8 cellular contexts compared by ENCODE assay signal in genomic region chr5:161547573-161548471, GRCh38. TPM values are rescaled to one million over a fixed set of nuclear protein-coding genes. Genes with fewer than 3 reads are reported as not detected.
DNase-seq lines count a peak whose midpoint lies in the region; ATAC-seq and TF ChIP-seq lines count a peak whose summit lies in the region.

No MANE protein-coding gene starts in this region.

- H3K27ac Mint-ChIP-seq in activated CD4-positive, alpha-beta T cell treated with anti-CD3 and anti-CD28 coated beads for 36 hours = no peak overlapping the region
- H3K27ac Mint-ChIP-seq in activated T-helper 2 cell treated with anti-CD3 and anti-CD28 coated beads, Interferon-gamma antibody, Interleukin-2, Interleukin-4, amounts not matched to agents 10 μg/mL and 5 μg/mL and 100 μg/mL, durations not matched to agents 14 hours and 24 hours and 36 hours = no peak overlapping the region

- CTCF ChIA-PET in activated CD4-positive, alpha-beta T cell treated with anti-CD3 and anti-CD28 coated beads for 36 hours (lab: Charles Lee) = no interaction called here

- H3K9me3 Mint-ChIP-seq in activated CD4-positive, alpha-beta T cell treated with anti-CD3 and anti-CD28 coated beads for 36 hours (ENCODE audit: low read depth) = no peaks in the 10 kb centered on the region
- H3K9me3 Mint-ChIP-seq in activated T-helper 2 cell treated with anti-CD3 and anti-CD28 coated beads, Interferon-gamma antibody, Interleukin-2, Interleukin-4, amounts not matched to agents 10 μg/mL and 5 μg/mL and 100 μg/mL, durations not matched to agents 14 hours and 24 hours and 36 hours = no peaks in the 10 kb centered on the region

- TF ChIP-seq EP300 in suprapubic skin (IDR thresholded peaks at IDR 0.05) = no peak

- H3K4me1 Mint-ChIP-seq in activated CD4-positive, alpha-beta T cell treated with anti-CD3 and anti-CD28 coated beads for 36 hours = peaks cover 7% of the 10 kb centered on the region
- peaks cover 19% of the 10 kb centered on the region for H3K4me1 Mint-ChIP-seq in activated T-helper 2 cell treated with anti-CD3 and anti-CD28 coated beads, Interferon-gamma antibody, Interleukin-2, Interleukin-4, amounts not matched to agents 10 μg/mL and 5 μg/mL and 100 μg/mL, durations not matched to agents 14 hours and 24 hours and 36 hours (ENCODE audit: low read depth)

- H3K27me3 ChIP-seq in kidney epithelial cell (ENCODE audit: control insufficient read depth, insufficient read depth, low read length) (peaks cover 39% of the 10 kb centered on the region), suprapubic skin (peaks cover 52% of the 10 kb centered on the region)

- no peak overlapping the region for H3K4me3 Mint-ChIP-seq in activated CD4-positive, alpha-beta T cell treated with anti-CD3 and anti-CD28 coated beads for 36 hours
- H3K4me3 Mint-ChIP-seq in activated T-helper 2 cell treated with anti-CD3 and anti-CD28 coated beads, Interferon-gamma antibody, Interleukin-2, Interleukin-4, amounts not matched to agents 10 μg/mL and 5 μg/mL and 100 μg/mL, durations not matched to agents 14 hours and 24 hours and 36 hours (ENCODE audit: low read depth) = peak overlapping the region; percentile 52

- H3K4me1 ChIP-seq in suprapubic skin = peaks cover 35% of the 10 kb centered on the region

- TF ChIP-seq CTCF in kidney epithelial cell (IDR thresholded peaks at IDR 0.05; ENCODE audit: insufficient read depth, low read length, poor library complexity, severe bottlenecking) = no peak
- TF ChIP-seq CTCF in suprapubic skin (IDR thresholded peaks at IDR 0.05) = no peak

- no peaks in the 10 kb centered on the region for H3K36me3 ChIP-seq in kidney epithelial cell (ENCODE audit: control insufficient read depth, insufficient read depth, low read length)
- no peaks in the 10 kb centered on the region for H3K36me3 ChIP-seq in suprapubic skin

- H3K36me3 Mint-ChIP-seq in activated CD4-positive, alpha-beta T cell treated with anti-CD3 and anti-CD28 coated beads for 36 hours (ENCODE audit: low read depth) = no peaks in the 10 kb centered on the region
- H3K36me3 Mint-ChIP-seq in activated T-helper 2 cell treated with anti-CD3 and anti-CD28 coated beads, Interferon-gamma antibody, Interleukin-2, Interleukin-4, amounts not matched to agents 10 μg/mL and 5 μg/mL and 100 μg/mL, durations not matched to agents 14 hours and 24 hours and 36 hours (ENCODE audit: low read depth) = no peaks in the 10 kb centered on the region

- H3K27me3 Mint-ChIP-seq in activated CD4-positive, alpha-beta T cell treated with anti-CD3 and anti-CD28 coated beads for 36 hours = peaks cover 68% of the 10 kb centered on the region
- H3K27me3 Mint-ChIP-seq in activated T-helper 2 cell treated with anti-CD3 and anti-CD28 coated beads, Interferon-gamma antibody, Interleukin-2, Interleukin-4, amounts not matched to agents 10 μg/mL and 5 μg/mL and 100 μg/mL, durations not matched to agents 14 hours and 24 hours and 36 hours (ENCODE audit: low read depth) = peaks cover 56% of the 10 kb centered on the region

- H3K4me3 ChIP-seq in kidney epithelial cell (ENCODE audit: low read depth, low read length) (peak overlapping the region; percentile 50), suprapubic skin (peak overlapping the region; percentile 51)

- intact Hi-C loops in activated CD4-positive, alpha-beta T cell treated with anti-CD3 and anti-CD28 coated beads for 36 hours (cut with DNase I, micrococcal nuclease) = loop anchor here (10.0 kb wide), 4 partner anchors 1043 to 1957 kb away; partner anchors contain the start of gene MAT2B (in 1 of the 2)
- intact Hi-C loops in activated T-helper 2 cell treated with anti-CD3 and anti-CD28 coated beads, Interferon-gamma antibody, Interleukin-2, Interleukin-4, amounts not matched to agents 10 μg/mL and 5 μg/mL and 100 μg/mL, durations not matched to agents 14 hours and 24 hours and 36 hours (cut with micrococcal nuclease) = loop anchor here (5.0 to 10.0 kb wide), 2 partner anchors 1041 to 1113 kb away; no protein-coding TSS in a partner anchor

- peak; percentile 16 for ATAC-seq in activated CD4-positive, alpha-beta T cell treated with anti-CD3 and anti-CD28 coated beads for 36 hours
- ATAC-seq in HG03378 (IDR thresholded peaks at IDR 0.05; ENCODE audit: unreplicated experiment) = no peak

- POLR2A ChIA-PET in activated CD4-positive, alpha-beta T cell treated with anti-CD3 and anti-CD28 coated beads for 36 hours (lab: Charles Lee) = no interaction called here

- WGBS in suprapubic skin = 1% methylated on average over 29 of the region's 73 CpGs

- peak; percentile 9 for DNase-seq in activated CD4-positive, alpha-beta T cell treated with anti-CD3 and anti-CD28 coated beads for 36 hours
- no peak for DNase-seq in activated CD4-positive, alpha-beta T cell treated with anti-CD3 and anti-CD28 coated beads for 1 hour
- no peak for DNase-seq in activated T-helper 2 cell treated with anti-CD3 and anti-CD28 coated beads, Interferon-gamma antibody, Interleukin-2, Interleukin-4, amounts not matched to agents 10 μg/mL and 5 μg/mL and 100 μg/mL, durations not matched to agents 14 hours and 24 hours and 36 hours (ENCODE audit: low spot score)
- no peak for DNase-seq in kidney epithelial cell (ENCODE audit: low read depth)
- DNase-seq in suprapubic skin (ENCODE audit: low spot score in 2 of 2) = peak in 1 of 2 donors; percentile 61
- no peak for DNase-seq in NAMALWA (ENCODE audit: low spot score)
- no peak for DNase-seq in DMS153 treated with DMSO at 0.1 percent for 48 hours (lab: John Stamatoyannopoulos, UW; ENCODE audit: unreplicated experiment)

- no peaks in the 10 kb centered on the region for H3K9me3 ChIP-seq in suprapubic skin

- no peak overlapping the region for H3K27ac ChIP-seq in suprapubic skin

- no peak for TF ChIP-seq POLR2A in suprapubic skin (IDR thresholded peaks at IDR 0.05)

RNA-seq across cellular contexts. Expression of gene GABRB2, which starts 1.3 kb away (rescaled TPM):
- total RNA-seq in activated CD4-positive, alpha-beta T cell treated with anti-CD3 and anti-CD28 coated beads for 36 hours = not detected
- total RNA-seq in activated T-helper 2 cell treated with anti-CD3 and anti-CD28 coated beads, Interferon-gamma antibody, Interleukin-2, Interleukin-4, amounts not matched to agents 10 μg/mL and 5 μg/mL and 100 μg/mL, durations not matched to agents 14 hours and 24 hours and 36 hours = not detected in 2 replicates
- total RNA-seq in kidney epithelial cell = 0.07 TPM in 1 of 2 replicates, not detected in the other
- 1 to 10 TPM in 1 of 4 donors, under 1 TPM in 2, not detected in 1; 0.11 to 1.6 (median 0.24) TPM for total RNA-seq in suprapubic skin
